8 cellular contexts compared by ENCODE assay signal in genomic region chr3:13239467-13239760, GRCh38.
"Had no signal": no experiment of that assay in that cellular context is flagged by ENCODE, and none has a peak within 500 bp of the region (broad histone marks: within the 10 kb centered on the region; RNA-seq: fewer than 3 reads in every experiment).

No MANE protein-coding gene starts in this region.

- H3K4me1 ChIP-seq: HAP-1 had no signal

- H3K9me3 Mint-ChIP-seq: GM23338, H9, HFFc6 had no signal

- DNase-seq: GM23248, GOT3, H9, HCEC 1CT, HFFc6 had no signal

- H2AFZ ChIP-seq: GM23248, GM23338 had no signal

- H3K9ac ChIP-seq: GM23248 had no signal

- ATAC-seq: GM23338, HCT116 had no signal

- H3K36me3 ChIP-seq: HAP-1 had no signal

- H3K4me2 ChIP-seq: GM23338 had no signal

- H3K27ac ChIP-seq: GM23248 had no signal

- H3K4me3 Mint-ChIP-seq: GM23338, H9, HFFc6 had no signal

- H3K27ac Mint-ChIP-seq: GM23338, H9, HFFc6 had no signal

- H3K4me3 ChIP-seq: GM23248, GM23338, HAP-1 had no signal

- H3K9me3 ChIP-seq: HAP-1 had no signal
